Comparison of ENCODE assay signal across 21 cellular contexts in genomic region chr7:108310351-108310750, GRCh38.
DNase-seq lines count a peak whose midpoint lies in the region; ATAC-seq, FAIRE-seq and TF ChIP-seq lines count a peak whose summit lies in the region.
"Had no signal": no experiment of that assay in that cellular context is flagged by ENCODE, and none has a peak within 500 bp of the region (broad histone marks: within the 10 kb centered on the region; RNA-seq: fewer than 3 reads in every experiment).

No MANE protein-coding gene starts in this region.

- POLR2A ChIA-PET in activated B cell treated with CpG ODN at 0.5 μM for 24 hours (lab: Charles Lee) (interaction anchor here (0.6 kb wide), 1 partner anchor 384 kb away, joined by 3 read pairs; no protein-coding TSS in a partner anchor), H1 (lab: Charles Lee; ENCODE audit: partially characterized antibody) (no interaction called here)
- POLR2A ChIA-PET in activated CD4-positive, alpha-beta memory T cell treated with anti-CD3 and anti-CD28 coated beads, Interleukin-2, amount 10 ng/mL, durations not matched to agents 7 days and 5 days (lab: Charles Lee) = no interaction called here

- no peak overlapping the region for H2BK20ac ChIP-seq in H1 (ENCODE audit: low read length)

- no peak overlapping the region for H3K18ac ChIP-seq in H1 (ENCODE audit: extremely low read depth, low read length)

- H4K5ac ChIP-seq in H1 (ENCODE audit: insufficient read length, low read depth, low read length) = no peak overlapping the region

- H3K27ac Mint-ChIP-seq in activated B cell treated with CpG ODN at 0.5 μM for 24 hours = peak overlapping the region; percentile 54
- no peak overlapping the region for H3K27ac Mint-ChIP-seq in activated CD4-positive, alpha-beta memory T cell treated with anti-CD3 and anti-CD28 coated beads, Interleukin-2, amount 10 ng/mL, durations not matched to agents 7 days and 5 days
- H3K27ac Mint-ChIP-seq: H9, nephron progenitor cell, T-cell had no signal

- ATAC-seq in activated B cell treated with CpG ODN at 0.5 μM for 24 hours (ENCODE audit: low read depth) = no peak
- ATAC-seq: T-cell had no signal

- H2AFZ ChIP-seq in ACC112 (ENCODE audit: low read length, unreplicated experiment) (peak overlapping the region; percentile 0), H1 (ENCODE audit: low read length) (no peak overlapping the region)

- no peak overlapping the region for H4K8ac ChIP-seq in H1 (ENCODE audit: extremely low read depth, insufficient read depth, low read length)

- TF ChIP-seq POLR2A in H1 (IDR thresholded peaks at IDR 0.05; ENCODE audit: control extremely low read depth in 1 of 2, low read depth in 2 of 2, low read length in 2 of 2) (no peak), vagina (IDR thresholded peaks at IDR 0.05) (no peak)

- no peak overlapping the region for H3K56ac ChIP-seq in H1 (replicated peaks; ENCODE audit: insufficient read length, low read depth, low read length)

- no peak for FAIRE-seq in H1 (lab: Jason Lieb, UNC)

- no peak for TF ChIP-seq EP300 in H1 (IDR thresholded peaks at IDR 0.05; ENCODE audit: borderline replicate concordance in 1 of 2, low read depth in 2 of 2, low read length in 2 of 2)

- H3K27me3 ChIP-seq in ACC112 (ENCODE audit: insufficient read depth, low read length) (no peaks in the 10 kb centered on the region), H1 (replicated peaks in 1 of 4; ENCODE audit: control insufficient read depth in 3 of 4, extremely low read depth in 1 of 4, insufficient read depth in 3 of 4, low read length in 3 of 4) (no peaks in the 10 kb centered on the region), vagina (no peaks in the 10 kb centered on the region)
- H3K27me3 ChIP-seq: right atrium auricular region, tibial nerve had no signal

- CTCF ChIA-PET in activated B cell treated with CpG ODN at 0.5 μM for 24 hours (lab: Charles Lee) (no interaction called here), H1 (lab: Charles Lee; ENCODE audit: partially characterized antibody) (interaction anchor here (1.8 kb wide), 1 partner anchor 143 kb away, joined by 6 read pairs; no protein-coding TSS in a partner anchor)
- CTCF ChIA-PET in activated CD4-positive, alpha-beta memory T cell treated with anti-CD3 and anti-CD28 coated beads, Interleukin-2, amount 10 ng/mL, durations not matched to agents 7 days and 5 days (lab: Charles Lee) = no interaction called here

- no peak overlapping the region for H2AK5ac ChIP-seq in H1 (ENCODE audit: low read depth, low read length)

- no peak overlapping the region for H3K4me2 ChIP-seq in H1 (ENCODE audit: insufficient read depth in 1 of 2, low read depth in 2 of 2, low read length in 2 of 2)

- H2BK5ac ChIP-seq in H1 (ENCODE audit: low read depth, low read length) = no peak overlapping the region

- H3K27ac ChIP-seq in ACC112 (ENCODE audit: low read depth, low read length) (peak overlapping the region; percentile 99), H1 (ENCODE audit: low read depth, low read length) (no peak overlapping the region), vagina (no peak overlapping the region)
- H3K27ac ChIP-seq: right atrium auricular region, WERI-Rb-1 had no signal

- H3K9me3 ChIP-seq in H1 (ENCODE audit: insufficient read depth in 2 of 2, low read depth in 1 of 2, low read length in 1 of 2) (no peaks in the 10 kb centered on the region), vagina (no peaks in the 10 kb centered on the region)
- H3K9me3 ChIP-seq: right atrium auricular region, tibial nerve had no signal

- H3K4me3 ChIP-seq in ACC112 (ENCODE audit: low read depth, low read length) = no peak overlapping the region; the same call in 1 of the 2 replicates
- no peak overlapping the region for H3K4me3 ChIP-seq in H1 (ENCODE audit: extremely low read depth in 1 of 4, insufficient read depth in 2 of 4, low read depth in 3 of 4, low read length in 4 of 4)
- H3K4me3 ChIP-seq in vagina = no peak overlapping the region
- H3K4me3 ChIP-seq: lung, right atrium auricular region, tibial nerve had no signal

- no peaks in the 10 kb centered on the region for H3K9me3 Mint-ChIP-seq in activated B cell treated with CpG ODN at 0.5 μM for 24 hours
- H3K9me3 Mint-ChIP-seq in activated CD4-positive, alpha-beta memory T cell treated with anti-CD3 and anti-CD28 coated beads, Interleukin-2, amount 10 ng/mL, durations not matched to agents 7 days and 5 days = no peaks in the 10 kb centered on the region
- H3K9me3 Mint-ChIP-seq: H9, nephron progenitor cell, T-cell had no signal

- H3K27me3 Mint-ChIP-seq in activated B cell treated with CpG ODN at 0.5 μM for 24 hours = no peaks in the 10 kb centered on the region
- H3K27me3 Mint-ChIP-seq in activated CD4-positive, alpha-beta memory T cell treated with anti-CD3 and anti-CD28 coated beads, Interleukin-2, amount 10 ng/mL, durations not matched to agents 7 days and 5 days = no peaks in the 10 kb centered on the region

- peaks cover 55% of the 10 kb centered on the region for H3K4me1 ChIP-seq in ACC112 (ENCODE audit: control insufficient read depth, insufficient read depth, low read length, unreplicated experiment)
- H3K4me1 ChIP-seq in H1 (replicated peaks in 1 of 4; ENCODE audit: control insufficient read depth in 3 of 4, insufficient read depth in 4 of 4, low read length in 3 of 4) = peaks cover 0 to 13% (median 7%) of the 10 kb centered on the region in 4 experiments; a peak in 4 of 7 replicates
- H3K4me1 ChIP-seq in vagina = no peaks in the 10 kb centered on the region
- H3K4me1 ChIP-seq: right atrium auricular region had no signal

- DNase-seq in activated B cell treated with CpG ODN at 0.5 μM for 24 hours (no peak), H1 (ENCODE audit: low read depth in 1 of 2, low spot score in 2 of 2) (no peak), lung microvascular endothelial cell (ENCODE audit: low read depth in 2 of 2) (peak; percentile 36 to 45), GOT3 (lab: John Stamatoyannopoulos, UW) (no peak), NCI-H2081 (lab: John Stamatoyannopoulos, UW) (no peak), vagina (ENCODE audit: extremely low spot score in 2 of 2) (no peak)
- no peak for DNase-seq in activated CD4-positive, alpha-beta memory T cell treated with anti-CD3 and anti-CD28 coated beads, Interleukin-2, amount 10 ng/mL, durations not matched to agents 7 days and 5 days
- DNase-seq: ACHN; activated CD8-positive, alpha-beta memory T cell treated with anti-CD3 and anti-CD28 coated beads for 24 hours; aorta; H9; NCI-H187 treated with DMSO at 0.1 percent for 48 hours; NCI-H526 treated with DMSO at 0.1 percent for 48 hours; nephron progenitor cell; RPMI8226; T-cell; WERI-Rb-1 had no signal

- H3K36me3 ChIP-seq in ACC112 (ENCODE audit: insufficient read depth, low read length) (no peaks in the 10 kb centered on the region), H1 (ENCODE audit: control insufficient read depth in 2 of 4, insufficient read depth in 4 of 4, low read length in 3 of 4) (no peaks in the 10 kb centered on the region), vagina (no peaks in the 10 kb centered on the region)
- H3K36me3 ChIP-seq: right atrium auricular region, tibial nerve, WERI-Rb-1 had no signal

- no peak overlapping the region for H2BK15ac ChIP-seq in H1 (ENCODE audit: low read length)

- TF ChIP-seq CTCF in activated B cell treated with CpG ODN at 0.5 μM for 24 hours (IDR thresholded peaks at IDR 0.05) (no peak), H1 (IDR thresholded peaks at IDR 0.05; ENCODE audit: control extremely low read depth in 1 of 3, insufficient read depth in 1 of 3, low read depth in 1 of 3, low read length in 3 of 3) (no peak), vagina (IDR thresholded peaks at IDR 0.05) (no peak)

- H3K79me1 ChIP-seq in H1 (ENCODE audit: low read depth, low read length) = no peaks in the 10 kb centered on the region

- H3K4me3 Mint-ChIP-seq in activated B cell treated with CpG ODN at 0.5 μM for 24 hours = peak overlapping the region; percentile 9
- no peak overlapping the region for H3K4me3 Mint-ChIP-seq in activated CD4-positive, alpha-beta memory T cell treated with anti-CD3 and anti-CD28 coated beads, Interleukin-2, amount 10 ng/mL, durations not matched to agents 7 days and 5 days
- H3K4me3 Mint-ChIP-seq: H9, nephron progenitor cell, T-cell had no signal

- no peaks in the 10 kb centered on the region for H3K79me2 ChIP-seq in ACC112 (ENCODE audit: control insufficient read depth, insufficient read depth, low read length, unreplicated experiment)
- no peaks in the 10 kb centered on the region for H3K79me2 ChIP-seq in H1 (ENCODE audit: control insufficient read depth in 1 of 2, insufficient read depth in 2 of 2, low read length in 2 of 2)

- 0 out of 2 replicates have a peak overlapping the region, but pooled peaks have one; percentile 5 for H2BK12ac ChIP-seq in H1 (ENCODE audit: low read depth, low read length)

- no peaks in the 10 kb centered on the region for H3K36me3 Mint-ChIP-seq in activated B cell treated with CpG ODN at 0.5 μM for 24 hours (ENCODE audit: low read depth)
- H3K36me3 Mint-ChIP-seq in activated CD4-positive, alpha-beta memory T cell treated with anti-CD3 and anti-CD28 coated beads, Interleukin-2, amount 10 ng/mL, durations not matched to agents 7 days and 5 days (ENCODE audit: low read depth) = no peaks in the 10 kb centered on the region
- H3K36me3 Mint-ChIP-seq: T-cell had no signal

- no peak overlapping the region for H3K9ac ChIP-seq in H1 (replicated peaks in 1 of 4; ENCODE audit: extremely low read depth in 1 of 4, low read depth in 3 of 4, low read length in 3 of 4)

- H3K4ac ChIP-seq in H1 (replicated peaks; ENCODE audit: insufficient read length, low read depth, low read length) = no peak overlapping the region

- H4K20me1 ChIP-seq in H1 (replicated peaks in 1 of 2; ENCODE audit: control insufficient read depth in 1 of 2, insufficient read depth in 2 of 2, low read length in 2 of 2) = no peaks in the 10 kb centered on the region

- WGBS in H1 (ENCODE audit: extremely low coverage in 1 of 2, insufficient coverage in 1 of 2, insufficient read length in 1 of 2, insufficient replicate concordance in 2 of 2, low coverage in 1 of 2, low lambda C conversion rate in 2 of 2, missing lambda C conversion rate in 1 of 2), 2 experiments = 77% methylated on average over 2 of the region's 2 CpGs; no CpG with 5 or more reads in 1 of the 2 experiments

- no peak overlapping the region for H3K14ac ChIP-seq in H1 (ENCODE audit: insufficient read length)

- H3K4me1 Mint-ChIP-seq in activated B cell treated with CpG ODN at 0.5 μM for 24 hours = peaks cover 28% of the 10 kb centered on the region
- H3K4me1 Mint-ChIP-seq in activated CD4-positive, alpha-beta memory T cell treated with anti-CD3 and anti-CD28 coated beads, Interleukin-2, amount 10 ng/mL, durations not matched to agents 7 days and 5 days = no peaks in the 10 kb centered on the region
- H3K4me1 Mint-ChIP-seq: T-cell had no signal

- no peaks in the 10 kb centered on the region for H3K23me2 ChIP-seq in H1 (ENCODE audit: low read depth, low read length)

- H4K91ac ChIP-seq in H1 (replicated peaks; ENCODE audit: insufficient read length, low read length) = no peak overlapping the region

- intact Hi-C loops in activated B cell treated with CpG ODN at 0.5 μM for 24 hours (cut with micrococcal nuclease) (loop anchor here (2.0 kb wide), 1 partner anchor 16 kb away; no protein-coding TSS in a partner anchor), vagina (cut with DNase I) (no loop called here)

- no peak overlapping the region for H2BK120ac ChIP-seq in H1 (replicated peaks; ENCODE audit: low read depth, low read length)

- no peak overlapping the region for H3K23ac ChIP-seq in H1 (ENCODE audit: insufficient read length)

- TF ChIP-seq RAD21 in H1 (IDR thresholded peaks at IDR 0.05 in 1 of 2, conservative IDR thresholded peaks at IDR 0.05 in 1 of 2; ENCODE audit: low read depth in 2 of 2, low read length in 2 of 2) = no peak

Comparison
In these comparisons a context has a peak if more than half of its experiments do, and no peak if none do; other contexts are left out.
1. DNase-seq: peak in lung microvascular endothelial cell (2 of 2); none in activated B cell treated with CpG ODN at 0.5 μM for 24 hours (single experiment), H1 (0 of 2), activated CD4-positive, alpha-beta memory T cell treated with anti-CD3 and anti-CD28 coated beads, Interleukin-2, amount 10 ng/mL, durations not matched to agents 7 days and 5 days (single experiment), GOT3 (single experiment), NCI-H2081 (0 of 2) and vagina (0 of 2).